ENCODE assay signal across 16 cellular contexts in genomic region chr15:40327338-40327917, GRCh38. TPM values are rescaled to one million over a fixed set of nuclear protein-coding genes. Genes with fewer than 3 reads are reported as not detected.
DNase-seq lines count a peak whose midpoint lies in the region; ATAC-seq, FAIRE-seq and TF ChIP-seq lines count a peak whose summit lies in the region.
"Had no signal": no experiment of that assay in that cellular context is flagged by ENCODE, and none has a peak within 500 bp of the region (broad histone marks: within the 10 kb centered on the region; RNA-seq: fewer than 3 reads in every experiment).

No MANE protein-coding gene starts in this region.

- DNase-seq in H1 (ENCODE audit: low read depth in 1 of 2, low spot score in 2 of 2) (no peak), neural progenitor cell (ENCODE audit: low spot score) (peak; percentile 60), NCI-H774 (lab: John Stamatoyannopoulos, UW) (no peak), OCI-LY7 (ENCODE audit: low spot score) (no peak)
- DNase-seq: activated CD4-positive, alpha-beta T cell treated with anti-CD3 and anti-CD28 coated beads for 4 hours; activated T-cell treated with anti-CD3 and anti-CD28 coated beads, Interleukin-2, amount 50 U/mL, for 48 hours; BE2C; GOT3; T-cell had no signal

- no peak overlapping the region for H3K56ac ChIP-seq in H1 (replicated peaks; ENCODE audit: insufficient read length, low read depth, low read length)

- POLR2A ChIA-PET in H1 (lab: Charles Lee; ENCODE audit: partially characterized antibody) = interaction anchor here (0.6 to 5.6 kb wide), 10 partner anchors 10 to 112 kb away, joined by 3 to 66 read pairs (median 4); partner anchors contain the start of genes CCDC9B, KNSTRN, PAK6 and PLCB2
- POLR2A ChIA-PET in OCI-LY7 (lab: Charles Lee) = interaction anchor here (0.7 to 1.3 kb wide), 3 partner anchors 10 to 17 kb away, joined by 3 to 4 read pairs (median 3); no protein-coding TSS in a partner anchor

- TF ChIP-seq RAD21 in H1 (IDR thresholded peaks at IDR 0.05 in 1 of 2, conservative IDR thresholded peaks at IDR 0.05 in 1 of 2; ENCODE audit: low read depth in 2 of 2, low read length in 2 of 2) = no peak

- H4K91ac ChIP-seq in H1 (replicated peaks; ENCODE audit: insufficient read length, low read length) = peak overlapping the region; percentile 48

- peak overlapping the region; percentile 68 for H3K4me3 Mint-ChIP-seq in neural progenitor cell
- H3K4me3 Mint-ChIP-seq: T-cell had no signal

- H3K4me2 ChIP-seq in BLaER1 (peak overlapping the region; percentile 97), KMS-11 (peak overlapping the region; percentile 99), H1 (ENCODE audit: insufficient read depth in 1 of 2, low read depth in 2 of 2, low read length in 2 of 2) (peak overlapping the region; percentile 58 to 82), neural progenitor cell (peak overlapping the region; percentile 68), OCI-LY7 (ENCODE audit: low read length) (no peak overlapping the region)

- no peak overlapping the region for H2AK5ac ChIP-seq in H1 (ENCODE audit: low read depth, low read length)

- intact Hi-C loops in OCI-LY7 (cut with micrococcal nuclease; ENCODE audit: unreplicated experiment) = no loop called here

- ATAC-seq in HG02885 (IDR thresholded peaks at IDR 0.05; ENCODE audit: poor library complexity, unreplicated experiment) (no peak), GM18909 (IDR thresholded peaks at IDR 0.05; ENCODE audit: poor library complexity, unreplicated experiment) (no peak)
- ATAC-seq: heart left ventricle, T-cell had no signal

- peaks cover 45% of the 10 kb centered on the region for H3F3A ChIP-seq in neural progenitor cell (ENCODE audit: low read depth)

- peak overlapping the region; percentile 98 for H3K18ac ChIP-seq in H1 (ENCODE audit: extremely low read depth, low read length)

- H3K23ac ChIP-seq in H1 (ENCODE audit: insufficient read length) = no peak overlapping the region

- CTCF ChIA-PET in H1 (lab: Charles Lee; ENCODE audit: partially characterized antibody) (interaction anchor here (0.7 to 21.1 kb wide), 20 partner anchors 8 to 222 kb away, joined by 3 to 295 read pairs (median 4); partner anchors contain the start of genes CCDC9B and PLCB2), OCI-LY7 (lab: Charles Lee; ENCODE audit: unreplicated experiment) (interaction anchor here (0.9 kb wide), 1 partner anchor 10 kb away, joined by 4 read pairs; no protein-coding TSS in a partner anchor)

- peak overlapping the region; percentile 56 for H2BK120ac ChIP-seq in H1 (replicated peaks; ENCODE audit: low read depth, low read length)

- H3K27me3 ChIP-seq in BLaER1 (peaks cover 24% of the 10 kb centered on the region), KMS-11 (ENCODE audit: insufficient read depth, low read depth) (no peaks in the 10 kb centered on the region), H1 (replicated peaks in 1 of 4; ENCODE audit: control insufficient read depth in 3 of 4, extremely low read depth in 1 of 4, insufficient read depth in 3 of 4, low read length in 3 of 4) (peaks cover 0 to 12% (median 3%) of the 10 kb centered on the region in 4 experiments; a peak in 4 of 7 replicates), neural progenitor cell (peaks cover 65% of the 10 kb centered on the region)
- H3K27me3 ChIP-seq: BE2C, heart left ventricle had no signal

- no peak for TF ChIP-seq EP300 in H1 (IDR thresholded peaks at IDR 0.05; ENCODE audit: borderline replicate concordance in 1 of 2, low read depth in 2 of 2, low read length in 2 of 2)

- peak overlapping the region; percentile 36 for H3K4ac ChIP-seq in H1 (replicated peaks; ENCODE audit: insufficient read length, low read depth, low read length)

- H4K20me1 ChIP-seq in BLaER1 (peaks cover 17% of the 10 kb centered on the region), KMS-11 (ENCODE audit: insufficient read depth) (no peaks in the 10 kb centered on the region), H1 (replicated peaks in 1 of 2; ENCODE audit: control insufficient read depth in 1 of 2, insufficient read depth in 2 of 2, low read length in 2 of 2) (no peaks in the 10 kb centered on the region), neural progenitor cell (ENCODE audit: low read depth) (peaks cover 48% of the 10 kb centered on the region), OCI-LY7 (ENCODE audit: insufficient read depth, low read length) (no peaks in the 10 kb centered on the region)

- H3K9me3 ChIP-seq in BLaER1 (no peaks in the 10 kb centered on the region), H1 (ENCODE audit: insufficient read depth in 2 of 2, low read depth in 1 of 2, low read length in 1 of 2) (no peaks in the 10 kb centered on the region; a peak in 1 of 4 replicates), neural progenitor cell (ENCODE audit: low read depth) (no peaks in the 10 kb centered on the region), OCI-LY7 (ENCODE audit: low read length) (no peaks in the 10 kb centered on the region)
- H3K9me3 ChIP-seq: BE2C, heart left ventricle had no signal

- peaks cover 83% of the 10 kb centered on the region for H3K4me1 ChIP-seq in BLaER1
- H3K4me1 ChIP-seq in KMS-11 (ENCODE audit: low read depth, poor library complexity, severe bottlenecking) = peaks cover 66% of the 10 kb centered on the region
- H3K4me1 ChIP-seq in H1 (replicated peaks in 1 of 4; ENCODE audit: control insufficient read depth in 3 of 4, insufficient read depth in 4 of 4, low read length in 3 of 4) = peaks cover 20 to 38% (median 29%) of the 10 kb centered on the region in 4 experiments
- peaks cover 47% of the 10 kb centered on the region for H3K4me1 ChIP-seq in neural progenitor cell
- H3K4me1 ChIP-seq in OCI-LY7 (ENCODE audit: insufficient read depth, low read length, poor library complexity, severe bottlenecking) = peaks cover 6% of the 10 kb centered on the region

- no peaks in the 10 kb centered on the region for H3K36me3 ChIP-seq in BLaER1
- H3K36me3 ChIP-seq in KMS-11 (ENCODE audit: insufficient read depth) = no peaks in the 10 kb centered on the region
- H3K36me3 ChIP-seq in H1 (ENCODE audit: control insufficient read depth in 2 of 4, insufficient read depth in 4 of 4, low read length in 3 of 4) = peaks cover 0 to 11% (median 0%) of the 10 kb centered on the region in 4 experiments; a peak in 3 of 8 replicates
- no peaks in the 10 kb centered on the region for H3K36me3 ChIP-seq in neural progenitor cell
- no peaks in the 10 kb centered on the region for H3K36me3 ChIP-seq in OCI-LY7 (ENCODE audit: insufficient read depth, low read length)

- peaks cover 10% of the 10 kb centered on the region for H3K27me3 Mint-ChIP-seq in neural progenitor cell (ENCODE audit: insufficient read depth, low read depth)
- H3K27me3 Mint-ChIP-seq: T-cell had no signal

- H3K36me3 Mint-ChIP-seq in neural progenitor cell = peaks cover 7% of the 10 kb centered on the region
- H3K36me3 Mint-ChIP-seq: T-cell had no signal

- no peak for TF ChIP-seq CTCF in KMS-11 (conservative IDR thresholded peaks at IDR 0.05; ENCODE audit: low read depth, low read length)
- TF ChIP-seq CTCF in H1 (IDR thresholded peaks at IDR 0.05; ENCODE audit: control extremely low read depth in 1 of 3, insufficient read depth in 1 of 3, low read depth in 1 of 3, low read length in 3 of 3) = no peak
- TF ChIP-seq CTCF in neural progenitor cell (IDR thresholded peaks at IDR 0.05) = no peak
- no peak for TF ChIP-seq CTCF in OCI-LY7 (conservative IDR thresholded peaks at IDR 0.05; ENCODE audit: low read length)

- H2BK20ac ChIP-seq in H1 (ENCODE audit: low read length) = no peak overlapping the region

- H3K4me1 Mint-ChIP-seq in neural progenitor cell = peaks cover 64% of the 10 kb centered on the region

- H2BK5ac ChIP-seq in H1 (ENCODE audit: low read depth, low read length) = peak overlapping the region; percentile 55; the same call in 1 of the 2 replicates

- H3K14ac ChIP-seq in H1 (ENCODE audit: insufficient read length) = no peak overlapping the region

- H3K23me2 ChIP-seq in H1 (ENCODE audit: low read depth, low read length) = peaks cover 13% of the 10 kb centered on the region

- TF ChIP-seq POLR2A in H1 (IDR thresholded peaks at IDR 0.05; ENCODE audit: control extremely low read depth in 1 of 2, low read depth in 2 of 2, low read length in 2 of 2) = no peak

- no peak overlapping the region for H4K8ac ChIP-seq in H1 (ENCODE audit: extremely low read depth, insufficient read depth, low read length)

- H3K79me2 ChIP-seq in KMS-11 (ENCODE audit: insufficient read depth, low read depth) = peaks cover 31% of the 10 kb centered on the region
- H3K79me2 ChIP-seq in H1 (ENCODE audit: control insufficient read depth in 1 of 2, insufficient read depth in 2 of 2, low read length in 2 of 2) = peaks cover 0 to 14% of the 10 kb centered on the region in 2 experiments; a peak in 3 of 4 replicates
- H3K79me2 ChIP-seq in neural progenitor cell (ENCODE audit: low read depth) = no peaks in the 10 kb centered on the region
- H3K79me2 ChIP-seq in OCI-LY7 (ENCODE audit: insufficient read depth, low read depth, low read length) = no peaks in the 10 kb centered on the region

- H3K27ac Mint-ChIP-seq in neural progenitor cell = no peak overlapping the region
- H3K27ac Mint-ChIP-seq: T-cell had no signal

- 22% methylated on average over 9 of the region's 9 CpGs; no CpG with 5 or more reads in 1 of the 2 experiments for WGBS in H1 (ENCODE audit: extremely low coverage in 1 of 2, insufficient coverage in 1 of 2, insufficient read length in 1 of 2, insufficient replicate concordance in 2 of 2, low coverage in 1 of 2, low lambda C conversion rate in 2 of 2, missing lambda C conversion rate in 1 of 2), 2 experiments

- H3K27ac ChIP-seq in BLaER1 = no peak overlapping the region
- H3K27ac ChIP-seq in KMS-11 = peak overlapping the region; percentile 97
- H3K27ac ChIP-seq in H1 (ENCODE audit: low read depth, low read length) = 0 out of 2 replicates have a peak overlapping the region, but pooled peaks have one; percentile 7
- no peak overlapping the region for H3K27ac ChIP-seq in neural progenitor cell
- no peak overlapping the region for H3K27ac ChIP-seq in OCI-LY7 (ENCODE audit: low read depth, low read length, poor library complexity, severe bottlenecking)

- H3K79me1 ChIP-seq in H1 (ENCODE audit: low read depth, low read length) = no peaks in the 10 kb centered on the region; the same call in 1 of the 2 replicates

- H2AFZ ChIP-seq in KMS-11 (ENCODE audit: low read depth) = no peak overlapping the region
- H2AFZ ChIP-seq in H1 (ENCODE audit: low read length) = no peak overlapping the region
- no peak overlapping the region for H2AFZ ChIP-seq in neural progenitor cell (replicated peaks)
- no peak overlapping the region for H2AFZ ChIP-seq in OCI-LY7 (ENCODE audit: low read length)

- H3K4me3 ChIP-seq in BLaER1 (no peak overlapping the region), KMS-11 (IDR thresholded peaks at IDR 0.05; ENCODE audit: insufficient read depth, low read depth, low read length) (no peak overlapping the region), H1 (ENCODE audit: extremely low read depth in 1 of 4, insufficient read depth in 2 of 4, low read depth in 3 of 4, low read length in 4 of 4) (peak overlapping the region in 2 of 4 experiments; percentile 15 to 43; a peak in 4 of 8 replicates), neural progenitor cell (peak overlapping the region; percentile 9), OCI-LY7 (ENCODE audit: low read depth, low read length, poor library complexity, severe bottlenecking) (no peak overlapping the region)

- no peak overlapping the region for H2BK15ac ChIP-seq in H1 (ENCODE audit: low read length)

- no TSS peak for BruUV-seq in OCI-LY7 (replicated peaks; lab: Mats Ljungman, UMichigan)

- H2BK12ac ChIP-seq in H1 (ENCODE audit: low read depth, low read length) = peak overlapping the region; percentile 71; the same call in 1 of the 2 replicates

- peak; percentile 58 for FAIRE-seq in H1 (lab: Jason Lieb, UNC)

- peak overlapping the region; percentile 67 for H4K5ac ChIP-seq in H1 (ENCODE audit: insufficient read length, low read depth, low read length)

- H3K9ac ChIP-seq in BLaER1 (peak overlapping the region; percentile 6; the same call in 1 of the 2 replicates), KMS-11 (peak overlapping the region; percentile 65), H1 (replicated peaks in 1 of 4; ENCODE audit: extremely low read depth in 1 of 4, low read depth in 3 of 4, low read length in 3 of 4) (no peak overlapping the region), neural progenitor cell (no peak overlapping the region)

- H3K9me3 Mint-ChIP-seq in neural progenitor cell = no peaks in the 10 kb centered on the region
- H3K9me3 Mint-ChIP-seq: T-cell had no signal

- H3K9me2 ChIP-seq in OCI-LY7 (ENCODE audit: insufficient read depth, low read length) = no peaks in the 10 kb centered on the region

RNA-seq across cellular contexts. Expression of gene INAFM2, which starts 3.9 kb away (rescaled TPM):
- 35.1 and 38.2 TPM in 2 replicates for total RNA-seq in H1 (2021; fragmentation: NEBNext Ultra II Directional; extraction: Animal tissue kit (Norgen Biotek cat#: 25700))
- 9.6 and 15.3 TPM in 2 replicates for polyA plus RNA-seq in H1 (2011; rRNA removed)
- 11.9 TPM for polyA plus RNA-seq in H1 (2011; cell fraction: cytosol; rRNA removed)
- polyA plus RNA-seq in H1 (2011; cell fraction: nucleus; rRNA removed) = 9.2 TPM
- 16.0 to 31.4 TPM (median 18.6 TPM) in 4 replicates for polyA plus RNA-seq in H1 (2012, experiment 1 of 2)
- 19.4 TPM for polyA plus RNA-seq in H1 (2012, experiment 2 of 2)
- polyA plus RNA-seq in H1 (2013, experiment 1 of 2) = 39.7 TPM
- 42.5 TPM for polyA plus RNA-seq in H1 (2013, experiment 2 of 2)
- polyA minus RNA-seq in H1 (2011; rRNA and poly(A)+ RNA removed) = 8.6 and 10.5 TPM in 2 replicates
- polyA minus RNA-seq in H1 (2011; cell fraction: cytosol; rRNA and poly(A)+ RNA removed) = 10.1 TPM
- polyA minus RNA-seq in H1 (2011; cell fraction: nucleus; rRNA and poly(A)+ RNA removed) = 14.0 TPM
- total RNA-seq in neural progenitor cell (ENCODE audit: low replicate concordance) (11.5 and 18.2 TPM in 2 replicates), OCI-LY7 (2022) (4.4 and 5.3 TPM in 2 replicates)
- 1.1 and 3.3 TPM in 2 replicates for total RNA-seq in OCI-LY7 (2014; rRNA removed; shearing (Covaris generic))

RNA-seq across cellular contexts. Expression of gene CCDC9B, which starts 13.3 kb away (rescaled TPM):
- 0.33 and 0.78 TPM in 2 replicates for total RNA-seq in H1 (2021; fragmentation: NEBNext Ultra II Directional; extraction: Animal tissue kit (Norgen Biotek cat#: 25700))
- polyA plus RNA-seq in H1 (2011; rRNA removed) = 0.45 and 0.63 TPM in 2 replicates
- polyA plus RNA-seq in H1 (2011; cell fraction: cytosol; rRNA removed) = 0.10 TPM
- 0.73 TPM for polyA plus RNA-seq in H1 (2011; cell fraction: nucleus; rRNA removed)
- 0.62 to 1.1 TPM (median 0.85 TPM) in 4 replicates for polyA plus RNA-seq in H1 (2012, experiment 1 of 2)
- polyA plus RNA-seq in H1 (2012, experiment 2 of 2) = 0.25 TPM
- polyA plus RNA-seq in H1 (2013, experiment 1 of 2) = 0.71 TPM
- polyA plus RNA-seq in H1 (2013, experiment 2 of 2) = 0.50 TPM
- 0.22 and 0.50 TPM in 2 replicates for polyA minus RNA-seq in H1 (2011; rRNA and poly(A)+ RNA removed)
- polyA minus RNA-seq in H1 (2011; cell fraction: cytosol; rRNA and poly(A)+ RNA removed) = 0.66 TPM
- polyA minus RNA-seq in H1 (2011; cell fraction: nucleus; rRNA and poly(A)+ RNA removed) = 1.8 TPM
- total RNA-seq in neural progenitor cell (ENCODE audit: low replicate concordance) (0.25 TPM in 1 of 2 replicates, not detected in the other), OCI-LY7 (2022) (1.4 TPM in 2 replicates)
- total RNA-seq in OCI-LY7 (2014; rRNA removed; shearing (Covaris generic)) = 0.15 TPM in 1 of 2 replicates, not detected in the other

RNA-seq across cellular contexts. Expression of gene PLCB2, which starts 19.7 kb away (rescaled TPM):
- 8.4 and 9.4 TPM in 2 replicates for total RNA-seq in H1 (2021; fragmentation: NEBNext Ultra II Directional; extraction: Animal tissue kit (Norgen Biotek cat#: 25700))
- polyA plus RNA-seq in H1 (2011; rRNA removed) = 7.2 and 11.3 TPM in 2 replicates
- polyA plus RNA-seq in H1 (2011; cell fraction: cytosol; rRNA removed) = 10.7 TPM
- 30.4 TPM for polyA plus RNA-seq in H1 (2011; cell fraction: nucleus; rRNA removed)
- 4.1 to 10.7 TPM (median 7.5 TPM) in 4 replicates for polyA plus RNA-seq in H1 (2012, experiment 1 of 2)
- polyA plus RNA-seq in H1 (2012, experiment 2 of 2) = 4.1 TPM
- 7.0 TPM for polyA plus RNA-seq in H1 (2013, experiment 1 of 2)
- polyA plus RNA-seq in H1 (2013, experiment 2 of 2) = 7.6 TPM
- polyA minus RNA-seq in H1 (2011; rRNA and poly(A)+ RNA removed) = 6.1 and 6.2 TPM in 2 replicates
- 3.7 TPM for polyA minus RNA-seq in H1 (2011; cell fraction: cytosol; rRNA and poly(A)+ RNA removed)
- polyA minus RNA-seq in H1 (2011; cell fraction: nucleus; rRNA and poly(A)+ RNA removed) = 20.0 TPM
- total RNA-seq in neural progenitor cell (ENCODE audit: low replicate concordance) (0.56 and 2.1 TPM in 2 replicates), OCI-LY7 (2022) (9.2 and 9.6 TPM in 2 replicates)
- not detected in 2 replicates for total RNA-seq in OCI-LY7 (2014; rRNA removed; shearing (Covaris generic))

RNA-seq across cellular contexts. Expression of gene PHGR1, which starts 23.4 kb away (rescaled TPM):
- not detected in 2 replicates for total RNA-seq in H1 (2021; fragmentation: NEBNext Ultra II Directional; extraction: Animal tissue kit (Norgen Biotek cat#: 25700))
- not detected in 2 replicates for polyA plus RNA-seq in H1 (2011; rRNA removed)
- not detected for polyA plus RNA-seq in H1 (2011; cell fraction: cytosol; rRNA removed)
- not detected for polyA plus RNA-seq in H1 (2011; cell fraction: nucleus; rRNA removed)
- not detected in 4 replicates for polyA plus RNA-seq in H1 (2012, experiment 1 of 2)
- not detected for polyA plus RNA-seq in H1 (2012, experiment 2 of 2)
- not detected for polyA plus RNA-seq in H1 (2013, experiment 1 of 2)
- not detected for polyA plus RNA-seq in H1 (2013, experiment 2 of 2)
- not detected in 2 replicates for polyA minus RNA-seq in H1 (2011; rRNA and poly(A)+ RNA removed)
- polyA minus RNA-seq in H1 (2011; cell fraction: cytosol; rRNA and poly(A)+ RNA removed) = not detected
- polyA minus RNA-seq in H1 (2011; cell fraction: nucleus; rRNA and poly(A)+ RNA removed) = not detected
- total RNA-seq in neural progenitor cell (ENCODE audit: low replicate concordance) (not detected in 2 replicates), OCI-LY7 (2022) (not detected in 2 replicates)
- total RNA-seq in OCI-LY7 (2014; rRNA removed; shearing (Covaris generic)) = not detected in 2 replicates
- total RNA-seq: G401, heart left ventricle, lung microvascular endothelial cell had no signal

RNA-seq across cellular contexts. Expression of gene DISP2, which starts 30.6 kb away (rescaled TPM):
- total RNA-seq in H1 (2021; fragmentation: NEBNext Ultra II Directional; extraction: Animal tissue kit (Norgen Biotek cat#: 25700)) = 1.2 and 3.4 TPM in 2 replicates
- 0.45 and 0.72 TPM in 2 replicates for polyA plus RNA-seq in H1 (2011; rRNA removed)
- polyA plus RNA-seq in H1 (2011; cell fraction: cytosol; rRNA removed) = 0.36 TPM
- 1.1 TPM for polyA plus RNA-seq in H1 (2011; cell fraction: nucleus; rRNA removed)
- polyA plus RNA-seq in H1 (2012, experiment 1 of 2) = 1.3 to 2.7 TPM (median 2.0 TPM) in 4 replicates
- polyA plus RNA-seq in H1 (2012, experiment 2 of 2) = 1.4 TPM
- polyA plus RNA-seq in H1 (2013, experiment 1 of 2) = 4.3 TPM
- polyA plus RNA-seq in H1 (2013, experiment 2 of 2) = 4.1 TPM
- polyA minus RNA-seq in H1 (2011; rRNA and poly(A)+ RNA removed) = 0.56 and 1.6 TPM in 2 replicates
- 0.73 TPM for polyA minus RNA-seq in H1 (2011; cell fraction: cytosol; rRNA and poly(A)+ RNA removed)
- polyA minus RNA-seq in H1 (2011; cell fraction: nucleus; rRNA and poly(A)+ RNA removed) = 2.2 TPM
- total RNA-seq in neural progenitor cell (ENCODE audit: low replicate concordance) (0.06 TPM in 1 of 2 replicates, not detected in the other), OCI-LY7 (2022) (0.25 and 0.26 TPM in 2 replicates)
- 0.03 and 0.08 TPM in 2 replicates for total RNA-seq in OCI-LY7 (2014; rRNA removed; shearing (Covaris generic))

Comparison
In these comparisons a context has a peak if more than half of its experiments do, and no peak if none do; other contexts are left out.
1. H3K27ac ChIP-seq: peak in KMS-11 (single experiment) and H1 (single experiment); none in BLaER1 (single experiment), neural progenitor cell (single experiment) and OCI-LY7 (single experiment).
2. H3K9ac ChIP-seq: peak in BLaER1 (single experiment) and KMS-11 (single experiment); none in H1 (0 of 4) and neural progenitor cell (single experiment).